Comparison of ENCODE assay signal across 26 cellular contexts in the genomic region with DNA sequence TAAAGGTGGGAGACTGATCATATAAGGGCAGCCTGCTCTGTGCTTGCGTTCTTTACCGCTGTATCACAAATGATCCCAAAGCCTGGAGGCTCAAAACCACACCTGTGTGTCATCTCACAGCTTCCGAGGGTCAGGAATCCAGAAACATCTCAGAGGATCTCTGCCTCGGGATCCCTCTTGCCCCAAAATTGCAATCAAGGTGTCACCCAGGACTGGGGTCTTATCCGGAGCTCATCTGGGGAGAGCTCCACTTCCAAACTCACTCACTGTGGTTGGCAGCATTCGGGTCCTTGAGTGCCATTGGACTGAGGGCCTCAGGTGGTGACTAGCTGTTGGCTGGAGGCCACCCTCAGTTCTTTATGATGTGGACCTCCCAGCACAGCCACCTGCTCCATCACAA. TPM values are rescaled to one million over a fixed set of nuclear protein-coding genes. Genes with fewer than 3 reads are reported as not detected.
"Had no signal": no experiment of that assay in that cellular context is flagged by ENCODE, and none has a peak within 500 bp of the region (broad histone marks: within the 10 kb centered on the region; RNA-seq: fewer than 3 reads in every experiment).

No MANE protein-coding gene starts in this region.

- H3K4me3 ChIP-seq: SK-N-MC had no signal

- DNase-seq: activated B cell treated with CpG ODN at 0.5 μM for 24 hours; activated CD4-positive, alpha-beta T cell treated with anti-CD3 and anti-CD28 coated beads for 1 hour; activated CD4-positive, alpha-beta T cell treated with anti-CD3 and anti-CD28 coated beads, Interleukin-2, amount 10 ng/mL, durations not matched to agents 24 days and 14 days; activated CD4-positive, alpha-beta T cell treated with anti-CD3 and anti-CD28 coated beads, Interleukin-2, amount 50 U/mL, for 48 hours; activated CD8-positive, alpha-beta memory T cell treated with anti-CD3 and anti-CD28 coated beads, Interleukin-2, amount 10 ng/mL, durations not matched to agents 7 days and 5 days; activated effector memory CD4-positive, alpha-beta T cell treated with anti-CD3 and anti-CD28 coated beads, Interleukin-2, amount 50 U/mL, for 16 hours; activated naive CD4-positive, alpha-beta T cell treated with Interleukin-2 at 50 U/mL for 16 hours; activated naive CD8-positive, alpha-beta T cell treated with anti-CD3 and anti-CD28 coated beads, Interleukin-2, amount 50 U/mL, for 24 hours; activated T-cell treated with anti-CD3 and anti-CD28 coated beads, Interleukin-2, amount 50 U/mL, for 24 hours; amniotic stem cell; NCI-H1092 treated with DMSO at 0.1 percent for 48 hours; NCI-H1436; NCI-H187; NCI-H2081; NCI-H510A treated with DMSO at 0.1 percent for 48 hours; NCI-H69; NK-92 treated with Interleukin-12 subunit alpha and Interleukin-12 subunit beta, amount 100 ng/mL, for 24 hours; SIG-M5; T-helper 2 cell; T1000 had no signal

- H3K27ac ChIP-seq: KMS-11, SK-N-MC had no signal

- H3K9ac ChIP-seq: KMS-11 had no signal

- ATAC-seq: activated CD8-positive, alpha-beta memory T cell treated with anti-CD3 and anti-CD28 coated beads, Interleukin-2, amount 10 ng/mL, durations not matched to agents 7 days and 5 days; activated naive CD4-positive, alpha-beta T cell treated with anti-CD3 and anti-CD28 coated beads, Interleukin-2, amount 50 U/mL, for 72 hours; activated naive CD8-positive, alpha-beta T cell treated with anti-CD3 and anti-CD28 coated beads, Interleukin-2, amount 50 U/mL, for 24 hours; T-cell had no signal

- H3K4me2 ChIP-seq: KMS-11 had no signal

RNA-seq across cellular contexts. Expression of gene FCN2, which starts 26.7 kb away (rescaled TPM):
- total RNA-seq: activated B cell treated with CpG ODN at 0.5 μM for 24 hours; activated CD4-positive, alpha-beta T cell treated with anti-CD3 and anti-CD28 coated beads, Interleukin-2, amount 10 ng/mL, durations not matched to agents 24 days and 14 days; activated CD8-positive, alpha-beta memory T cell treated with anti-CD3 and anti-CD28 coated beads, Interleukin-2, amount 10 ng/mL, durations not matched to agents 7 days and 5 days; activated naive CD4-positive, alpha-beta T cell treated with anti-CD3 and anti-CD28 coated beads, Interleukin-2, amount 50 U/mL, for 72 hours; astrocyte; MCF 10A; T-cell had no signal
